9 cellular contexts compared by ENCODE assay signal in genomic region chr6:1604991-1605821, GRCh38. TPM values are rescaled to one million over a fixed set of nuclear protein-coding genes. Genes with fewer than 3 reads are reported as not detected.
DNase-seq lines count a peak whose midpoint lies in the region; ATAC-seq and TF ChIP-seq lines count a peak whose summit lies in the region.
"Had no signal": no experiment of that assay in that cellular context is flagged by ENCODE, and none has a peak within 500 bp of the region (broad histone marks: within the 10 kb centered on the region; RNA-seq: fewer than 3 reads in every experiment).

No MANE protein-coding gene starts in this region.

- POLR2A ChIA-PET in MCF 10A (lab: Yijun Ruan, JAX) (interaction anchor here (1.0 kb wide), 1 partner anchor 8 kb away, joined by 3 read pairs; no protein-coding TSS in a partner anchor), HEK293T (lab: Yijun Ruan, JAX) (interaction anchor here (1.1 to 7.0 kb wide), 22 partner anchors 7 to 287 kb away, joined by 3 to 144 read pairs (median 17); no protein-coding TSS in a partner anchor)

- H3K4me1 ChIP-seq in breast epithelium (peaks cover 0 to 7% of the 10 kb centered on the region in 2 donors), upper lobe of left lung (peaks cover 40 to 72% (median 42%) of the 10 kb centered on the region in 4 donors)

- no peaks in the 10 kb centered on the region for H3K36me3 ChIP-seq in breast epithelium
- no peaks in the 10 kb centered on the region for H3K36me3 ChIP-seq in upper lobe of left lung

- CTCF ChIA-PET in MCF 10A (lab: Yijun Ruan, JAX) (interaction anchor here (0.6 to 3.6 kb wide), 7 partner anchors 8 to 748 kb away, joined by 3 to 25 read pairs (median 5); no protein-coding TSS in a partner anchor), HEK293T (lab: Yijun Ruan, JAX) (interaction anchor here (0.8 to 2.0 kb wide), 3 partner anchors 10 to 504 kb away, joined by 4 to 7 read pairs (median 4); no protein-coding TSS in a partner anchor)

- H3K4me3 Mint-ChIP-seq in MCF 10A (ENCODE audit: unreplicated experiment) (no peak overlapping the region), mesothelial cell of epicardium (peak overlapping the region; percentile 65)
- peak overlapping the region; percentile 44 for H3K4me3 Mint-ChIP-seq in dendritic cell treated with granulocyte-macrophage colony-stimulating factor and Interleukin-4, amounts not matched to agents 40 ng/mL and 50 ng/mL, for 4 days

- TF ChIP-seq EP300 in upper lobe of left lung (IDR thresholded peaks at IDR 0.05) = no peak

- intact Hi-C loops in breast epithelium (cut with DNase I; ENCODE audit: low total_unique reads) (loop anchor here (5.0 to 10.0 kb wide), 2 partner anchors 502 to 740 kb away; no protein-coding TSS in a partner anchor), MCF 10A (cut with micrococcal nuclease) (loop anchor here (1.0 to 2.0 kb wide), 4 partner anchors 499 to 1029 kb away; no protein-coding TSS in a partner anchor)
- intact Hi-C loops in dendritic cell treated with granulocyte-macrophage colony-stimulating factor and Interleukin-4, amounts not matched to agents 40 ng/mL and 50 ng/mL, for 4 days (cut with micrococcal nuclease) = loop anchor here (1.0 to 5.0 kb wide), 4 partner anchors 499 to 842 kb away; no protein-coding TSS in a partner anchor

- H3K36me3 Mint-ChIP-seq in MCF 10A (ENCODE audit: insufficient read depth, unreplicated experiment) (no peaks in the 10 kb centered on the region), mesothelial cell of epicardium (no peaks in the 10 kb centered on the region)
- H3K36me3 Mint-ChIP-seq in dendritic cell treated with granulocyte-macrophage colony-stimulating factor and Interleukin-4, amounts not matched to agents 40 ng/mL and 50 ng/mL, for 4 days (ENCODE audit: low read depth) = no peaks in the 10 kb centered on the region

- no peaks in the 10 kb centered on the region for H3K9me3 Mint-ChIP-seq in MCF 10A (ENCODE audit: unreplicated experiment)
- H3K9me3 Mint-ChIP-seq in dendritic cell treated with granulocyte-macrophage colony-stimulating factor and Interleukin-4, amounts not matched to agents 40 ng/mL and 50 ng/mL, for 4 days = no peaks in the 10 kb centered on the region
- H3K9me3 Mint-ChIP-seq in mesothelial cell of epicardium = no peaks in the 10 kb centered on the region

- H3K27ac ChIP-seq in breast epithelium = no peak overlapping the region
- H3K27ac ChIP-seq in upper lobe of left lung = no peak overlapping the region

- H3K4me3 ChIP-seq in breast epithelium = peak overlapping the region; percentile 43 to 67 (median 50)
- H3K4me3 ChIP-seq in upper lobe of left lung = peak overlapping the region in 3 of 4 donors; percentile 33 to 48 (median 44)

- no peak for TF ChIP-seq CTCF in breast epithelium (IDR thresholded peaks at IDR 0.05)
- no peak for TF ChIP-seq CTCF in MCF 10A (IDR thresholded peaks at IDR 0.05; ENCODE audit: unreplicated experiment)
- no peak for TF ChIP-seq CTCF in mesothelial cell of epicardium (IDR thresholded peaks at IDR 0.05; ENCODE audit: unreplicated experiment)
- no peak for TF ChIP-seq CTCF in upper lobe of left lung (IDR thresholded peaks at IDR 0.05)

- 10 to 16% methylated on average over 31 to 46 of the region's 65 CpGs for WGBS in upper lobe of left lung, 2 donors

- no peak for DNase-seq in breast epithelium (ENCODE audit: low spot score in 2 of 2)
- no peak for DNase-seq in MCF 10A (ENCODE audit: unreplicated experiment)
- DNase-seq in mesothelial cell of epicardium (ENCODE audit: low spot score in 2 of 2, unreplicated experiment in 2 of 2) = no peak
- peak in 1 of 2 donors; percentile 87 for DNase-seq in upper lobe of left lung
- no peak for DNase-seq in NCI-H1105 (lab: John Stamatoyannopoulos, UW)
- DNase-seq in HEK293T (ENCODE audit: extremely low spot score) = no peak
- DNase-seq: DMS153 had no signal

- H3K4me1 Mint-ChIP-seq in MCF 10A (ENCODE audit: insufficient read depth, unreplicated experiment) = no peaks in the 10 kb centered on the region
- peaks cover 39% of the 10 kb centered on the region for H3K4me1 Mint-ChIP-seq in dendritic cell treated with granulocyte-macrophage colony-stimulating factor and Interleukin-4, amounts not matched to agents 40 ng/mL and 50 ng/mL, for 4 days (ENCODE audit: low read depth)
- H3K4me1 Mint-ChIP-seq in mesothelial cell of epicardium = peaks cover 34% of the 10 kb centered on the region

- no peak overlapping the region for H3K27ac Mint-ChIP-seq in MCF 10A (ENCODE audit: low read depth, unreplicated experiment)
- H3K27ac Mint-ChIP-seq in dendritic cell treated with granulocyte-macrophage colony-stimulating factor and Interleukin-4, amounts not matched to agents 40 ng/mL and 50 ng/mL, for 4 days = no peak overlapping the region
- H3K27ac Mint-ChIP-seq in mesothelial cell of epicardium = no peak overlapping the region

- no TSS peak for BruUV-seq in MCF 10A (replicated peaks; lab: Mats Ljungman, UMichigan)

- ATAC-seq in upper lobe of left lung (ENCODE audit: low FRiP score in 2 of 2) = no peak
- no peak for ATAC-seq in HG03196 (IDR thresholded peaks at IDR 0.05; ENCODE audit: unreplicated experiment)

- TF ChIP-seq POLR2A in breast epithelium (IDR thresholded peaks at IDR 0.05) (no peak), upper lobe of left lung (IDR thresholded peaks at IDR 0.05) (no peak)

- H3K27me3 ChIP-seq in breast epithelium (peaks cover 0 to 44% of the 10 kb centered on the region in 2 donors), upper lobe of left lung (peaks cover 0 to 75% (median 58%) of the 10 kb centered on the region in 4 donors)

- H3K27me3 Mint-ChIP-seq in MCF 10A (ENCODE audit: insufficient read depth, unreplicated experiment) (no peaks in the 10 kb centered on the region), mesothelial cell of epicardium (ENCODE audit: low read depth) (peaks cover 67% of the 10 kb centered on the region)
- peaks cover 84% of the 10 kb centered on the region for H3K27me3 Mint-ChIP-seq in dendritic cell treated with granulocyte-macrophage colony-stimulating factor and Interleukin-4, amounts not matched to agents 40 ng/mL and 50 ng/mL, for 4 days

- H3K9me3 ChIP-seq in breast epithelium (no peaks in the 10 kb centered on the region), upper lobe of left lung (no peaks in the 10 kb centered on the region)

TF ChIP-seq in HEK293T, 16 proteins besides CTCF, POLR2A, EP300 and RAD21:
- TF ChIP-seq BHLHE40 (IDR thresholded peaks at IDR 0.05; ENCODE audit: borderline replicate concordance) (no peak), SP1 (IDR thresholded peaks at IDR 0.05) (no peak), HDGF (IDR thresholded peaks at IDR 0.05; ENCODE audit: borderline replicate concordance) (no peak), L3MBTL2 (conservative IDR thresholded peaks at IDR 0.05) (no peak), FOXK2 (IDR thresholded peaks at IDR 0.05) (no peak), FOXM1 (IDR thresholded peaks at IDR 0.05; ENCODE audit: borderline replicate concordance) (no peak), SUZ12 (IDR thresholded peaks at IDR 0.05) (no peak), FOXA1 (IDR thresholded peaks at IDR 0.05) (no peak), ARNT (IDR thresholded peaks at IDR 0.05) (no peak)

RNA-seq across cellular contexts. Expression of gene FOXC1, which starts 4.5 kb away (rescaled TPM):
- total RNA-seq in breast epithelium (10 to 100 TPM in 1 of 3 donors, 1 to 10 TPM in 2; 3.7 to 13.2 (median 7.5) TPM), MCF 10A (2022) (16.7 and 16.8 TPM in 2 replicates), mesothelial cell of epicardium (49.8 to 52.2 TPM (median 50.5 TPM) in 3 replicates), upper lobe of left lung (1 to 10 TPM in 5 of 6 donors, under 1 TPM in 1; 0.22 to 5.5 (median 2.2) TPM)
